9 cellular contexts compared by ENCODE assay signal in the genomic region with DNA sequence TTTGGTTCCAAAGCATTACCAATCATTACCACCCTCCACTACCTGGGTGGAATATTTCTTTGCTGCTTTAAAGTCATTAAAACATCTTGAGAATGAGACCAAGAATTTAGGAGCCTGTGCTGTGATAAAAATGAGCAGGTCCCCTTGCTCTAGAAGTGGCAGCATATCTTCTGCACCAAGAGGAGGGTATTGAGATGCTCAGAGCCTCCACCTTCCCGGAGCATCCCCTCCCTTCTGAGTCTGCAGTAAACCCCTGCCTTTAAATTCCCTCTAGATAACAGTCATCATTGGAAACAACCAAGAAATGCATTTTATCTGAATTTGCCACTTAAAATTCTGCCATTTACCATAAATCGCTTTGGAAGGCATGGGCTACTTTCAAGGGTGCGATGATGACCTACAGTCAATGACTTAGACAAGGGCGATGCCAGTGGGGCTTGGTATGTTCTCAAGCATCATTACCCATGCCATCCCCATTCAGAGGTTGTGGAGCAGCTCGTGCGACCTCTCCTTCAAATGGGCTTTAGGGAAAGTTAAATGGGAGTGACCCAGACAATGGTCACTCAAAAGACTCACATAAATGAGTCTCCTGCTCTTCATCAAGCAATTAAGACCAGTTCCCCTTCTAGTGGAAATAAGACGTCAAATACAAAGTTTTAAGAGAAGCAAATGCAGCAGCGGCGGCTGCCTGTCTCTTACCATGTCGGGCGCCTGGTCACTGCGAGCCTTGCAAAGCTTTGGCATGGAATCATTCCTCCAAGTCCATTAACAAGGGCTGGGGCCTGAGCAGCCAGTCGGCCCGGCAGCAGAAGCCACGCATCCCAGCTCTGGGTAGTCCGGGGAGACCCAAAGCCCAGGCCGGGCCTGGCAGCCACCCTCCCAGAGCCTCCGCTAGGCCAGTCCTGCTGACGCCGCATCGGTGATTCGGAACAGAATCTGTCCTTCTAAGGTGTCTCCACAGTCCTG.
DNase-seq lines count a peak whose midpoint lies in the region; ATAC-seq and TF ChIP-seq lines count a peak whose summit lies in the region.
"Had no signal": no experiment of that assay in that cellular context is flagged by ENCODE, and none has a peak within 500 bp of the region (broad histone marks: within the 10 kb centered on the region; RNA-seq: fewer than 3 reads in every experiment).

No MANE protein-coding gene starts in this region.

- H3K9ac ChIP-seq in endodermal cell (ENCODE audit: extremely low read depth, low read length, poor library complexity, severe bottlenecking): no peak overlapping the region

- peak; percentile 32 for DNase-seq in activated CD4-positive, CD25-positive, alpha-beta regulatory T cell treated with anti-CD3 and anti-CD28 coated beads, Interleukin-2, amount 50 U/mL, for 72 hours
- DNase-seq in T-helper 17 cell (peak in 2 of 3 donors; percentile 2), endodermal cell (peak; percentile 8), vagina (ENCODE audit: extremely low spot score in 2 of 2) (no peak)
- DNase-seq in stimulated activated naive CD8-positive, alpha-beta T cell treated with anti-CD3 and anti-CD28 coated beads, Interleukin-15, amount 100 ng/mL, for 72 hours: peak in 1 of 2 donors; percentile 10
- DNase-seq in effector memory CD4-positive, alpha-beta T cell: no peak
- DNase-seq: Kasumi-1 had no signal

- intact Hi-C loops in vagina (cut with DNase I): no loop called here

- H3K27me3 ChIP-seq in endodermal cell (ENCODE audit: control insufficient read depth, insufficient read depth, low read length, poor library complexity, severe bottlenecking) (no peaks in the 10 kb centered on the region), vagina (no peaks in the 10 kb centered on the region)
- no peaks in the 10 kb centered on the region for H3K27me3 ChIP-seq in effector memory CD4-positive, alpha-beta T cell (replicated peaks; ENCODE audit: control insufficient read depth, insufficient read depth, low read length, poor library complexity, severe bottlenecking)

- H3K36me3 ChIP-seq in endodermal cell (ENCODE audit: control insufficient read depth, insufficient read depth, low read length) (no peaks in the 10 kb centered on the region), vagina (no peaks in the 10 kb centered on the region)
- H3K36me3 ChIP-seq in effector memory CD4-positive, alpha-beta T cell (ENCODE audit: control insufficient read depth, insufficient read depth, low read length): no peaks in the 10 kb centered on the region

- H3K4me3 Mint-ChIP-seq in T-helper 17 cell (peak overlapping the region; percentile 58), endodermal cell (no peak overlapping the region)
- peak overlapping the region; percentile 57 to 86 for H3K4me3 Mint-ChIP-seq in stimulated activated naive CD8-positive, alpha-beta T cell treated with anti-CD3 and anti-CD28 coated beads, Interleukin-15, amount 100 ng/mL, for 72 hours

- H3K4me1 Mint-ChIP-seq in T-helper 17 cell (peaks cover 4% of the 10 kb centered on the region), endodermal cell (no peaks in the 10 kb centered on the region)
- H3K4me1 Mint-ChIP-seq in stimulated activated naive CD8-positive, alpha-beta T cell treated with anti-CD3 and anti-CD28 coated beads, Interleukin-15, amount 100 ng/mL, for 72 hours: peaks cover 73% of the 10 kb centered on the region

- H3K36me3 Mint-ChIP-seq in T-helper 17 cell (ENCODE audit: low read depth) (no peaks in the 10 kb centered on the region), endodermal cell (ENCODE audit: low read depth) (no peaks in the 10 kb centered on the region)

- TF ChIP-seq CTCF in endodermal cell (conservative IDR thresholded peaks at IDR 0.05) (no peak), vagina (IDR thresholded peaks at IDR 0.05) (no peak)

- no peak for TF ChIP-seq POLR2A in vagina (IDR thresholded peaks at IDR 0.05)

- ATAC-seq in activated CD4-positive, CD25-positive, alpha-beta regulatory T cell treated with anti-CD3 and anti-CD28 coated beads, Interleukin-2, amount 50 U/mL, for 24 hours: no peak
- ATAC-seq in T-helper 17 cell (no peak), GM21619 (IDR thresholded peaks at IDR 0.05; ENCODE audit: unreplicated experiment) (no peak)
- no peak for ATAC-seq in stimulated activated naive CD8-positive, alpha-beta T cell treated with anti-CD3 and anti-CD28 coated beads, Interleukin-15, amount 100 ng/mL, for 72 hours

- H3K4me3 ChIP-seq in endodermal cell (ENCODE audit: low read length) (no peak overlapping the region), vagina (no peak overlapping the region)
- no peak overlapping the region for H3K4me3 ChIP-seq in effector memory CD4-positive, alpha-beta T cell (ENCODE audit: insufficient read depth, low read depth, low read length, poor library complexity, severe bottlenecking)

- H3K27me3 Mint-ChIP-seq in T-helper 17 cell: peaks cover 30% of the 10 kb centered on the region
- no peaks in the 10 kb centered on the region for H3K27me3 Mint-ChIP-seq in endodermal cell (ENCODE audit: insufficient read depth)
- no peaks in the 10 kb centered on the region for H3K27me3 Mint-ChIP-seq in stimulated activated naive CD8-positive, alpha-beta T cell treated with anti-CD3 and anti-CD28 coated beads, Interleukin-15, amount 100 ng/mL, for 72 hours

- peaks cover 90% of the 10 kb centered on the region for H3K9me3 Mint-ChIP-seq in endodermal cell
- H3K9me3 Mint-ChIP-seq in stimulated activated naive CD8-positive, alpha-beta T cell treated with anti-CD3 and anti-CD28 coated beads, Interleukin-15, amount 100 ng/mL, for 72 hours: no peaks in the 10 kb centered on the region

- no peak overlapping the region for H3K27ac ChIP-seq in endodermal cell (ENCODE audit: low read depth, low read length)
- H3K27ac ChIP-seq in effector memory CD4-positive, alpha-beta T cell (ENCODE audit: insufficient read depth, low read length, poor library complexity, severe bottlenecking): no peak overlapping the region
- no peak overlapping the region for H3K27ac ChIP-seq in vagina

- H3K4me1 ChIP-seq in endodermal cell (ENCODE audit: control insufficient read depth, insufficient read depth, low read length) (no peaks in the 10 kb centered on the region), vagina (no peaks in the 10 kb centered on the region)
- H3K4me1 ChIP-seq in effector memory CD4-positive, alpha-beta T cell (ENCODE audit: control insufficient read depth, insufficient read depth, low read length, poor library complexity, severe bottlenecking): peaks cover 8% of the 10 kb centered on the region

- no peaks in the 10 kb centered on the region for H3K9me3 ChIP-seq in T-helper 17 cell (ENCODE audit: control insufficient read depth, low read length, poor library complexity, severe bottlenecking)
- H3K9me3 ChIP-seq in endodermal cell (ENCODE audit: control insufficient read depth, low read length): peaks cover 65% of the 10 kb centered on the region
- H3K9me3 ChIP-seq in effector memory CD4-positive, alpha-beta T cell (ENCODE audit: control insufficient read depth, low read length): no peaks in the 10 kb centered on the region
- H3K9me3 ChIP-seq in vagina: no peaks in the 10 kb centered on the region

- WGBS in endodermal cell (ENCODE audit: insufficient coverage in 1 of 2, insufficient read length in 1 of 2), 2 experiments: 81 to 84% methylated on average over 15 to 22 of the region's 22 CpGs

- peak overlapping the region; percentile 51 for H3K27ac Mint-ChIP-seq in T-helper 17 cell
- H3K27ac Mint-ChIP-seq in endodermal cell: no peak overlapping the region
- H3K27ac Mint-ChIP-seq in stimulated activated naive CD8-positive, alpha-beta T cell treated with anti-CD3 and anti-CD28 coated beads, Interleukin-15, amount 100 ng/mL, for 72 hours: peak overlapping the region; percentile 94 to 98

Comparison
In these comparisons a context has a peak if more than half of its experiments do, and no peak if none do; other contexts are left out.
1. DNase-seq: peak in activated CD4-positive, CD25-positive, alpha-beta regulatory T cell treated with anti-CD3 and anti-CD28 coated beads, Interleukin-2, amount 50 U/mL, for 72 hours (single experiment), T-helper 17 cell (2 of 3) and endodermal cell (single experiment); none in effector memory CD4-positive, alpha-beta T cell (0 of 3) and vagina (0 of 2).